2 cellular contexts compared by ENCODE assay signal in the genomic region with DNA sequence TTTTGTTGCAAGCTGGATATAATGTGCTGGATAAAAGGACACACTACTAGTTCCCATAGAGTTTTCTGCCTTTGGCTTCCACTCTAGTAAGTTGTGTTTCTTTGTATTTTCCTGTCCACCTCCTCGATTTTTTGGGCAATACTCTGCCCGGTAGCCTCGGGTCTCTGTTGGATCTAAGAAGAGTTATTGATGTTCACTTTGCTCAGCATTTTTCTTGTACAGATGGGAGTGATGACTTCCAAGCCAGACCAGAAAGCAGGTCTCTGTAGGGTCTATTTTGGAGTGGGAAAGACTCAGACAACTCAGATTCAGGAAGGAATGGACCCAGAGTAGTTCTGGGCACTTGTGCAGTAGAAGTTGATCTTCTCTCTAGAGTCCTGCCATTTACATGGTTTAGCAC.
TF ChIP-seq lines count a peak whose summit lies in the region.

No MANE protein-coding gene starts in this region.

TF ChIP-seq in HepG2, 621 proteins besides CTCF, POLR2A, EP300 and RAD21:
- TF ChIP-seq MAFK (conservative IDR thresholded peaks at IDR 0.05 in 1 of 2, IDR thresholded peaks at IDR 0.05 in 1 of 2; ENCODE audit: low read length in 2 of 2) (peak; percentile 56 to 82), MAFF (IDR thresholded peaks at IDR 0.05; ENCODE audit: low read depth, low read length) (peak; percentile 69)
- TF ChIP-seq, protein P1, sequence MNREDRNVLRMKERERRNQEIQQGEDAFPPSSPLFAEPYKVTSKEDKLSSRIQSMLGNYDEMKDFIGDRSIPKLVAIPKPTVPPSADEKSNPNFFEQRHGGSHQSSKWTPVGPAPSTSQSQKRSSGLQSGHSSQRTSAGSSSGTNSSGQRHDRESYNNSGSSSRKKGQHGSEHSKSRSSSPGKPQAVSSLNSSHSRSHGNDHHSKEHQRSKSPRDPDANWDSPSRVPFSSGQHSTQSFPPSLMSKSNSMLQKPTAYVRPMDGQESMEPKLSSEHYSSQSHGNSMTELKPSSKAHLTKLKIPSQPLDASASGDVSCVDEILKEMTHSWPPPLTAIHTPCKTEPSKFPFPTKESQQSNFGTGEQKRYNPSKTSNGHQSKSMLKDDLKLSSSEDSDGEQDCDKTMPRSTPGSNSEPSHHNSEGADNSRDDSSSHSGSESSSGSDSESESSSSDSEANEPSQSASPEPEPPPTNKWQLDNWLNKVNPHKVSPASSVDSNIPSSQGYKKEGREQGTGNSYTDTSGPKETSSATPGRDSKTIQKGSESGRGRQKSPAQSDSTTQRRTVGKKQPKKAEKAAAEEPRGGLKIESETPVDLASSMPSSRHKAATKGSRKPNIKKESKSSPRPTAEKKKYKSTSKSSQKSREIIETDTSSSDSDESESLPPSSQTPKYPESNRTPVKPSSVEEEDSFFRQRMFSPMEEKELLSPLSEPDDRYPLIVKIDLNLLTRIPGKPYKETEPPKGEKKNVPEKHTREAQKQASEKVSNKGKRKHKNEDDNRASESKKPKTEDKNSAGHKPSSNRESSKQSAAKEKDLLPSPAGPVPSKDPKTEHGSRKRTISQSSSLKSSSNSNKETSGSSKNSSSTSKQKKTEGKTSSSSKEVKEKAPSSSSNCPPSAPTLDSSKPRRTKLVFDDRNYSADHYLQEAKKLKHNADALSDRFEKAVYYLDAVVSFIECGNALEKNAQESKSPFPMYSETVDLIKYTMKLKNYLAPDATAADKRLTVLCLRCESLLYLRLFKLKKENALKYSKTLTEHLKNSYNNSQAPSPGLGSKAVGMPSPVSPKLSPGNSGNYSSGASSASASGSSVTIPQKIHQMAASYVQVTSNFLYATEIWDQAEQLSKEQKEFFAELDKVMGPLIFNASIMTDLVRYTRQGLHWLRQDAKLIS (CRISPR knock-in tag; IDR thresholded peaks at IDR 0.05): no peak

TF ChIP-seq in K562, 482 proteins besides CTCF, POLR2A, EP300 and RAD21:
- TF ChIP-seq ZBTB1 (CRISPR knock-in tag; IDR thresholded peaks at IDR 0.05; ENCODE audit: borderline replicate concordance, low read depth): no peak
- TF ChIP-seq CBX1 (IDR thresholded peaks at IDR 0.05; ENCODE audit: low read depth): no peak
- TF ChIP-seq TBP (optimal IDR thresholded peaks at IDR 0.05; ENCODE audit: low read depth, low read length): no peak
- no peak for TF ChIP-seq ZNF511 (CRISPR knock-in tag; IDR thresholded peaks at IDR 0.05)
- TF ChIP-seq, protein P2, sequence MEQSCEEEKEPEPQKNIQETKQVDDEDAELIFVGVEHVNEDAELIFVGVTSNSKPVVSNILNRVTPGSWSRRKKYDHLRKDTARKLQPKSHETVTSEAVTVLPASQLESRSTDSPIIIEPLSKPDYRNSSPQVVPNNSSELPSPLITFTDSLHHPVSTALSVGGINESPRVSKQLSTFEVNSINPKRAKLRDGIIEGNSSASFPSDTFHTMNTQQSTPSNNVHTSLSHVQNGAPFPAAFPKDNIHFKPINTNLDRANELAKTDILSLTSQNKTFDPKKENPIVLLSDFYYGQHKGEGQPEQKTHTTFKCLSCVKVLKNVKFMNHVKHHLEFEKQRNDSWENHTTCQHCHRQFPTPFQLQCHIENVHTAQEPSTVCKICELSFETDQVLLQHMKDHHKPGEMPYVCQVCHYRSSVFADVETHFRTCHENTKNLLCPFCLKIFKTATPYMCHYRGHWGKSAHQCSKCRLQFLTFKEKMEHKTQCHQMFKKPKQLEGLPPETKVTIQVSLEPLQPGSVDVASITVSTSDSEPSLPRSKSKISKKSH (CRISPR knock-in tag; IDR thresholded peaks at IDR 0.05): no peak
- no peak for TF ChIP-seq CLOCK (CRISPR knock-in tag; IDR thresholded peaks at IDR 0.05; ENCODE audit: borderline replicate concordance)
- TF ChIP-seq RFX5 (IDR thresholded peaks at IDR 0.05; ENCODE audit: low read depth, low read length): no peak
- TF ChIP-seq MAFF (IDR thresholded peaks at IDR 0.05; ENCODE audit: low read length): 0 out of 2 replicates have a peak, but pooled peaks have one; percentile 10
- TF ChIP-seq, protein P3, sequence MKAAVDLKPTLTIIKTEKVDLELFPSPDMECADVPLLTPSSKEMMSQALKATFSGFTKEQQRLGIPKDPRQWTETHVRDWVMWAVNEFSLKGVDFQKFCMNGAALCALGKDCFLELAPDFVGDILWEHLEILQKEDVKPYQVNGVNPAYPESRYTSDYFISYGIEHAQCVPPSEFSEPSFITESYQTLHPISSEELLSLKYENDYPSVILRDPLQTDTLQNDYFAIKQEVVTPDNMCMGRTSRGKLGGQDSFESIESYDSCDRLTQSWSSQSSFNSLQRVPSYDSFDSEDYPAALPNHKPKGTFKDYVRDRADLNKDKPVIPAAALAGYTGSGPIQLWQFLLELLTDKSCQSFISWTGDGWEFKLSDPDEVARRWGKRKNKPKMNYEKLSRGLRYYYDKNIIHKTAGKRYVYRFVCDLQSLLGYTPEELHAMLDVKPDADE (conservative IDR thresholded peaks at IDR 0.05; ENCODE audit: control insufficient read depth, low read depth, low read length): no peak
- no peak for TF ChIP-seq RFX7 (CRISPR knock-in tag; IDR thresholded peaks at IDR 0.05)
- TF ChIP-seq TRIM24 (IDR thresholded peaks at IDR 0.05): no peak
- TF ChIP-seq MAFK (IDR thresholded peaks at IDR 0.05; ENCODE audit: low read length): peak; percentile 17; the same call in 1 of the 2 replicates
- peak; percentile 27; the same call in 1 of the 2 replicates for TF ChIP-seq ZNF316 (IDR thresholded peaks at IDR 0.05)
- no peak for TF ChIP-seq ZNF445 (CRISPR knock-in tag; IDR thresholded peaks at IDR 0.05; ENCODE audit: low read depth)
- no peak for TF ChIP-seq TEAD4 (IDR thresholded peaks at IDR 0.05; ENCODE audit: low read length)
- no peak for TF ChIP-seq TEAD4 (CRISPR knock-in tag; IDR thresholded peaks at IDR 0.05; ENCODE audit: borderline replicate concordance)
- TF ChIP-seq POLR2AphosphoS2 (IDR thresholded peaks at IDR 0.05; ENCODE audit: low read length): no peak
- TF ChIP-seq TAF9B (IDR thresholded peaks at IDR 0.05; ENCODE audit: partially characterized antibody): no peak
- TF ChIP-seq SAFB2 (IDR thresholded peaks at IDR 0.05; ENCODE audit: borderline replicate concordance, low read depth, low read length, severe bottlenecking): no peak
- no peak for TF ChIP-seq ZNF699 (CRISPR knock-in tag; IDR thresholded peaks at IDR 0.05; ENCODE audit: insufficient replicate concordance)
- TF ChIP-seq PHF8 (IDR thresholded peaks at IDR 0.05; ENCODE audit: borderline replicate concordance, low read length): no peak
- no peak for TF ChIP-seq ZKSCAN1 (IDR thresholded peaks at IDR 0.05; ENCODE audit: low read depth, low read length)
TF ChIP-seq in K562: peak in this region for 3.
